Comparison of ENCODE assay signal across 24 cellular contexts in the genomic region with DNA sequence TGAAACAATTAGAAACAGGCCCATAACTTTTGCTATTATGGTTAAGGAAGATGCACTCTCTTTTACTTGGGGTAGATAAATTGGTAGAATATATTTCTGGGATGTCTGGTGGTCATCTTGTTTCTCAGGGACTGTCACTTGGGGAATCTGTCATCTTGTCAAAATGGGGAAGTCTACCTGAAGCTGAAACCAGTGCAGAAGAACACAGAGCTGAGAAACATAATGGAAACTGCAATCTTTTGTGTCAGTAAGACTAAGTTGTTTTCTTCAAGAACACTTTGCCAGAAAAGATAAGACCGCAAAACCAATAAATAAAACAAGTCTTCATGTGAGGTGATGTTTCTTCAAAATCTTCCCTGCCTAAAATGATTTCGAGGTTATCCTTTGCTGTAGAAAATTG.
A peak's percentile ranks its signal among the peaks of the same experiment; 100 is the strongest.
DNase-seq lines count a peak whose midpoint lies in the region; ATAC-seq, FAIRE-seq and TF ChIP-seq lines count a peak whose summit lies in the region.
"Had no signal": no experiment of that assay in that cellular context is flagged by ENCODE, and none has a peak within 500 bp of the region (broad histone marks: within the 10 kb centered on the region; RNA-seq: fewer than 3 reads in every experiment).

No MANE protein-coding gene starts in this region.

- no peak for TF ChIP-seq POLR2A in GM12878 (IDR thresholded peaks at IDR 0.05; ENCODE audit: low read depth, low read length)

- H3K27ac ChIP-seq in GM12878 (ENCODE audit: control insufficient read depth, insufficient read depth) = no peak overlapping the region
- H3K27ac ChIP-seq in PC-3 (ENCODE audit: low read length) = no peak overlapping the region
- H3K27ac ChIP-seq: A549; BLaER1 treated with 17β-estradiol and CSF1 and Interleukin-3, amounts not matched to agents 10 nM and 100 nM; HL-60 had no signal

- no peaks in the 10 kb centered on the region for H3F3A ChIP-seq in PC-3 (ENCODE audit: low read length, unreplicated experiment)

- SMC1A ChIA-PET in GM12878 (lab: Charles Lee; ENCODE audit: uncharacterized antibody, unreplicated experiment) = interaction anchor here (1.0 to 6.4 kb wide), 8 partner anchors 8 to 191 kb away, joined by 3 to 30 read pairs (median 4); no protein-coding TSS in a partner anchor

- H3K9me3 ChIP-seq in GM12878 (replicated peaks; ENCODE audit: control insufficient read depth, insufficient read depth, low read length) = no peaks in the 10 kb centered on the region
- H3K9me3 ChIP-seq in PC-3 (ENCODE audit: low read length) = no peaks in the 10 kb centered on the region
- H3K9me3 ChIP-seq: A549; BLaER1 treated with 17β-estradiol and CSF1 and Interleukin-3, amounts not matched to agents 10 nM and 100 nM had no signal

- H3K9ac ChIP-seq in GM12878 (ENCODE audit: control insufficient read depth, insufficient read depth, low read length) (no peak overlapping the region), PC-3 (ENCODE audit: low read length) (no peak overlapping the region)
- H3K9ac ChIP-seq: BLaER1 treated with 17β-estradiol and CSF1 and Interleukin-3, amounts not matched to agents 10 nM and 100 nM had no signal

- H3K4me1 ChIP-seq in GM12878 (ENCODE audit: control insufficient read depth, insufficient read depth, low read length) (no peaks in the 10 kb centered on the region; the same call in 1 of the 2 replicates), PC-3 (ENCODE audit: insufficient read depth, low read length) (no peaks in the 10 kb centered on the region)
- H3K4me1 ChIP-seq: A549 had no signal

- TF ChIP-seq EP300 in GM12878 (IDR thresholded peaks at IDR 0.05; ENCODE audit: borderline replicate concordance in 1 of 2, control insufficient read depth in 1 of 2, low read depth in 2 of 2, low read length in 2 of 2) = no peak

- RAD21 ChIA-PET in GM12878 (lab: Charles Lee; ENCODE audit: unreplicated experiment) = interaction anchor here (0.9 to 5.1 kb wide), 6 partner anchors 9 to 192 kb away, joined by 3 to 28 read pairs (median 3); no protein-coding TSS in a partner anchor

- no peak overlapping the region for H3K4me3 ChIP-seq in GM12878
- H3K4me3 ChIP-seq in PC-3 (ENCODE audit: low read length) = no peak overlapping the region
- H3K4me3 ChIP-seq: A549; BLaER1 treated with 17β-estradiol and CSF1 and Interleukin-3, amounts not matched to agents 10 nM and 100 nM had no signal

- H2AFZ ChIP-seq in GM12878 (ENCODE audit: control insufficient read depth, low read depth, low read length) (no peak overlapping the region), PC-3 (ENCODE audit: low read length) (no peak overlapping the region)

- BruUV-seq in GM12878 (replicated peaks; lab: Mats Ljungman, UMichigan) (no TSS peak), PC-3 (replicated peaks; lab: Mats Ljungman, UMichigan) (no TSS peak)

- no peak for TF ChIP-seq RAD21 in GM12878 (IDR thresholded peaks at IDR 0.05; ENCODE audit: insufficient read depth, low read depth, low read length)

- in situ Hi-C loops in GM12878 (cut with MboI) = no loop called here

- WGBS in GM12878 (ENCODE audit: insufficient coverage, insufficient replicate concordance, low lambda C conversion rate, missing lambda C conversion rate) = 52% methylated on average over 2 of the region's 2 CpGs

- POLR2A ChIA-PET in GM12878 (lab: Charles Lee) = interaction anchor here (1.1 to 1.2 kb wide), 2 partner anchors 9 to 15 kb away, joined by 3 to 4 read pairs; no protein-coding TSS in a partner anchor
- POLR2A ChIA-PET in GM10248 (lab: Yijun Ruan, JAX) = interaction anchor here (0.7 kb wide), 1 partner anchor 987 kb away, joined by 3 read pairs; no protein-coding TSS in a partner anchor
- POLR2A ChIA-PET in PC-3 (lab: Charles Lee; ENCODE audit: unreplicated experiment) = no interaction called here

- TF ChIP-seq CTCF in GM12878 (IDR thresholded peaks at IDR 0.05 in 2 of 3, conservative IDR thresholded peaks at IDR 0.05 in 1 of 3; ENCODE audit: control insufficient read depth in 2 of 3, extremely low read depth in 1 of 3, insufficient read depth in 1 of 3, low read depth in 3 of 3, low read length in 3 of 3) = no peak
- no peak for TF ChIP-seq CTCF in GM10248 (IDR thresholded peaks at IDR 0.05; ENCODE audit: control extremely low read depth, extremely low read depth, low read depth, missing control alignments)
- no peak for TF ChIP-seq CTCF in PC-3 (conservative IDR thresholded peaks at IDR 0.05; ENCODE audit: low read depth, low read length)

- H3K27me3 ChIP-seq in GM12878 (replicated peaks in 1 of 2; ENCODE audit: control insufficient read depth in 2 of 2, insufficient read depth in 2 of 2, low read length in 1 of 2) (no peaks in the 10 kb centered on the region), PC-3 (ENCODE audit: low read length) (0 out of 2 replicates have a peak, but pooled peaks cover 6% of the 10 kb centered on the region)
- H3K27me3 ChIP-seq: BLaER1 treated with 17β-estradiol and CSF1 and Interleukin-3, amounts not matched to agents 10 nM and 100 nM had no signal

- intact Hi-C loops in GM12878 (cut with micrococcal nuclease; ENCODE audit: unreplicated experiment) = loop anchor here (10.0 kb wide), 1 partner anchor 279 kb away; no protein-coding TSS in a partner anchor
- intact Hi-C loops in PC-3 (cut with micrococcal nuclease) = no loop called here

- DNase-seq in GM12878 (ENCODE audit: low read depth, low spot score) (no peak), GM10248 (ENCODE audit: extremely low spot score) (no peak), PC-3 (no peak), NCI-H2107 treated with DMSO at 0.1 percent for 48 hours (lab: John Stamatoyannopoulos, UW; ENCODE audit: unreplicated experiment) (no peak)
- DNase-seq: AML-193; CD4-positive, alpha-beta T cell; HCEC 1CT; MV-4-11; NCI-H1105; NCI-H1436 treated with DMSO at 0.1 percent for 48 hours; NCI-H187 treated with DMSO at 0.1 percent for 48 hours; NCI-H524 treated with DMSO at 0.1 percent for 48 hours; NCI-H82; SHP77 treated with DMSO at 0.1 percent for 48 hours; T-helper 1 cell had no signal

- ATAC-seq in GM18870 (IDR thresholded peaks at IDR 0.05; ENCODE audit: unreplicated experiment) (peak; percentile 56), HG03025 (IDR thresholded peaks at IDR 0.05; ENCODE audit: low FRiP score, unreplicated experiment) (peak; percentile 63), GM12878 (peak; percentile 84), GM19467 (IDR thresholded peaks at IDR 0.05; ENCODE audit: unreplicated experiment) (no peak), PC-3 (no peak)
- ATAC-seq: A549, Panc1 had no signal

- no peaks in the 10 kb centered on the region for H3K9me2 ChIP-seq in PC-3 (replicated peaks; ENCODE audit: low read length)

- FAIRE-seq in GM12878 (lab: Jason Lieb, UNC) = no peak
- FAIRE-seq: A549, D721Med, H1 had no signal

- H3K79me2 ChIP-seq in GM12878 (ENCODE audit: control insufficient read depth, insufficient read depth, low read length) (no peaks in the 10 kb centered on the region), PC-3 (ENCODE audit: low read length) (no peaks in the 10 kb centered on the region)

- H3K36me3 ChIP-seq in GM12878 (ENCODE audit: control insufficient read depth in 2 of 2, insufficient read depth in 2 of 2, low read length in 1 of 2) (no peaks in the 10 kb centered on the region), PC-3 (ENCODE audit: low read depth, low read length) (no peaks in the 10 kb centered on the region)
- H3K36me3 ChIP-seq: BLaER1 treated with 17β-estradiol and CSF1 and Interleukin-3, amounts not matched to agents 10 nM and 100 nM had no signal

- CTCF ChIA-PET in GM12878 (lab: Yijun Ruan, JAX) = interaction anchor here (0.9 to 1.3 kb wide), 2 partner anchors 9 to 186 kb away, joined by 3 to 4 read pairs; no protein-coding TSS in a partner anchor
- CTCF ChIA-PET in GM10248 (lab: Yijun Ruan, JAX) = interaction anchor here (1.7 kb wide), 1 partner anchor 8 kb away, joined by 6 read pairs; no protein-coding TSS in a partner anchor
- CTCF ChIA-PET in PC-3 (lab: Charles Lee) = no interaction called here

- no peaks in the 10 kb centered on the region for H4K20me1 ChIP-seq in GM12878 (ENCODE audit: control insufficient read depth, insufficient read depth)
- no peaks in the 10 kb centered on the region for H4K20me1 ChIP-seq in PC-3 (ENCODE audit: low read length)
- H4K20me1 ChIP-seq: BLaER1 treated with 17β-estradiol and CSF1 and Interleukin-3, amounts not matched to agents 10 nM and 100 nM had no signal

- H3K4me2 ChIP-seq in GM12878 (ENCODE audit: control insufficient read depth, insufficient read depth) (no peak overlapping the region), PC-3 (ENCODE audit: low read length) (no peak overlapping the region)
- H3K4me2 ChIP-seq: A549; BLaER1 treated with 17β-estradiol and CSF1 and Interleukin-3, amounts not matched to agents 10 nM and 100 nM had no signal

TF ChIP-seq in GM12878, 131 proteins besides CTCF, POLR2A, EP300 and RAD21 (continues in another document):
- TF ChIP-seq JUND (IDR thresholded peaks at IDR 0.05; ENCODE audit: low read depth, low read length) (no peak), BCL11A (IDR thresholded peaks at IDR 0.05; ENCODE audit: low read depth, low read length) (no peak), SMARCA5 (IDR thresholded peaks at IDR 0.05) (no peak), MEF2A (IDR thresholded peaks at IDR 0.05; ENCODE audit: insufficient read depth, low read depth, low read length) (no peak), TCF7 (IDR thresholded peaks at IDR 0.05; ENCODE audit: borderline replicate concordance) (no peak), TAF1 (IDR thresholded peaks at IDR 0.05; ENCODE audit: borderline replicate concordance, low read depth, low read length) (no peak)
- TF ChIP-seq, protein P1, sequence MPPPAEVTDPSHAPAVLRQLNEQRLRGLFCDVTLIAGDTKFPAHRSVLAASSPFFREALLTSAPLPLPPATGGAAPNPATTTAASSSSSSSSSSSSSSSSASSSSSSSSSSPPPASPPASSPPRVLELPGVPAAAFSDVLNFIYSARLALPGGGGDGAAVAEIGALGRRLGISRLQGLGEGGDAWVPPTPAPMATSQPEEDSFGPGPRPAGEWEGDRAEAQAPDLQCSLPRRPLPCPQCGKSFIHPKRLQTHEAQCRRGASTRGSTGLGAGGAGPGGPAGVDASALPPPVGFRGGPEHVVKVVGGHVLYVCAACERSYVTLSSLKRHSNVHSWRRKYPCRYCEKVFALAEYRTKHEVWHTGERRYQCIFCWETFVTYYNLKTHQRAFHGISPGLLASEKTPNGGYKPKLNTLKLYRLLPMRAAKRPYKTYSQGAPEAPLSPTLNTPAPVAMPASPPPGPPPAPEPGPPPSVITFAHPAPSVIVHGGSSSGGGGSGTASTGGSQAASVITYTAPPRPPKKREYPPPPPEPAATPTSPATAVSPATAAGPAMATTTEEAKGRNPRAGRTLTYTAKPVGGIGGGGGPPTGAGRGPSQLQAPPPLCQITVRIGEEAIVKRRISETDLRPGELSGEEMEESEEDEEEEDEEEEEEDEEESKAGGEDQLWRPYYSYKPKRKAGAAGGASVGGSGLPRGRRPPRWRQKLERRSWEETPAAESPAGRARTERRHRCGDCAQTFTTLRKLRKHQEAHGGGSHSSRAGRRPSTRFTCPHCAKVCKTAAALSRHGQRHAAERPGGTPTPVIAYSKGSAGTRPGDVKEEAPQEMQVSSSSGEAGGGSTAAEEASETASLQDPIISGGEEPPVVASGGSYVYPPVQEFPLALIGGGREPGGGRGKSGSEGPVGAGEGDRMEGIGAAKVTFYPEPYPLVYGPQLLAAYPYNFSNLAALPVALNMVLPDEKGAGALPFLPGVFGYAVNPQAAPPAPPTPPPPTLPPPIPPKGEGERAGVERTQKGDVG (CRISPR knock-in tag; IDR thresholded peaks at IDR 0.05) = no peak

Comparison
In these comparisons a context has a peak if more than half of its experiments do, and no peak if none do; other contexts are left out.
1. ATAC-seq: peak in GM18870 (single experiment), HG03025 (single experiment) and GM12878 (single experiment); none in GM19467 (single experiment) and PC-3 (single experiment).